8 cellular contexts compared by ENCODE assay signal in the genomic region with DNA sequence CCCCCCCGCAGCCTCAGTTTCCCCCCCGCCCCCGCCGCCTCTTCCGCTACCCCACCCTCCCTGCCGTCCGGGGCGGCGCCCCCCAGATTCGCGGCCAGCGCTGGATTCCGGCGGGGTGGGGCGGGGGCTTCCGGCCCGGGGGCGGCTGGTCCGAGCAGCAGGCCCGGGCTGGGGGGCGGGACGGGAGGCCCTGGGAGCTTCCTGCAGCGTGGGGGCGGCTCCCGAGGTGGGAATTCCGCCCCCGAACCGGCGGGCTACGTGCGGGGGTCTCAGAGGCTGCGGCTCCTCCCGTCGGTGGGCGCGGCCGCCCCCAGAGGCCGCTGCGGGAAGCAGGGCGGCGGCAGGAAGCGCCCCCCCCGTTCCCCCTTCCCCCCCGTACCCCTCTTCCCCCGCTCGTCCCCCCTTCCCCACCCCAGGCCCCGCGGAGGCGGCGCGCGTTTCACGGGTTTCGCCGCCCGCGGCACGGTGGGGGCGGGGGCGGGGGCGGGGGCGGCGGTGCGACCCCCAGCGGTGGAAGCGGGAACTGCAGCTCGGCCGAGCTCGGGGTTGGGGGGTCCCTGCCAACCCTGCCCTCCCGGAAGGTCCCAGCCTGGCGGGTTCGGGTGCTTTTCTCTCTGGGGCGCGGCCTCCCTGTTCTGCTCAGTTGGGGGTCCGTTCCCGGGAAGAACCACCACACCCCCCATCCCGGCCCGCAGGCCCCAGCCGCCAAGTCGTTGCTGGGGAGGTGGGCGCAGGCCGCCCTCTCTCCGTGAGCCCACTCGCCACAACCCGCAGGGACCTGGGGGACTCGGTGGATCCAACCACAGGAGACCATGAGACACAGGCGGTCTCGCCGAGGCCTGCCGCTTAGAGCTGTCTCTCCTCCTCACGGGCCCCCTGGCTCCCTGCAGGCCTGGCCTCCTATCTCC.
DNase-seq lines count a peak whose midpoint lies in the region; ATAC-seq and TF ChIP-seq lines count a peak whose summit lies in the region.

No MANE protein-coding gene starts in this region.

- H3K9me3 ChIP-seq in H9 (ENCODE audit: control insufficient read depth, low read depth, low read length): no peaks in the 10 kb centered on the region
- no peaks in the 10 kb centered on the region for H3K9me3 ChIP-seq in iPS DF 6.9 (ENCODE audit: control insufficient read depth, insufficient read depth, low read length)

- no peak overlapping the region for H2AFZ ChIP-seq in H9 (ENCODE audit: low read length)

- no peak overlapping the region for H2BK5ac ChIP-seq in H9 (ENCODE audit: insufficient read length, low read length)

- no peak overlapping the region for H3K9ac ChIP-seq in H9 (ENCODE audit: extremely low read depth, insufficient read length, low read length)

- H3K4me2 ChIP-seq in H9 (ENCODE audit: insufficient read depth, insufficient read length, low read length): no peak overlapping the region

- no peak overlapping the region; the same call in 1 of the 2 replicates for H2BK15ac ChIP-seq in H9 (ENCODE audit: low read depth, low read length)

- H3K23ac ChIP-seq in H9 (ENCODE audit: insufficient read length, low read depth, low read length): no peak overlapping the region

- in situ Hi-C loops in ACHN (cut with HindIII; ENCODE audit: low pct_ligation_motif_present, low pct_unique_long_range_greater_than_20kb, low sequenced_read_pairs): no loop called here

- peaks cover 1% of the 10 kb centered on the region; the same call in 1 of the 2 replicates for H3K27me3 Mint-ChIP-seq in H9 (ENCODE audit: low read depth)

- H3K27ac ChIP-seq in H9 (ENCODE audit: insufficient read length, low read depth, low read length) (no peak overlapping the region), iPS DF 6.9 (ENCODE audit: low read length) (no peak overlapping the region)

- H3K4me3 ChIP-seq in iPS DF 6.9 (ENCODE audit: low read length): peak overlapping the region; percentile 37; the same call in 1 of the 2 replicates

- no peak overlapping the region for H2AK5ac ChIP-seq in H9 (ENCODE audit: insufficient read length, low read length)

- H3K4ac ChIP-seq in H9 (ENCODE audit: low read depth, low read length): no peak overlapping the region

- no peaks in the 10 kb centered on the region for H3K79me1 ChIP-seq in H9 (ENCODE audit: insufficient read depth, low read depth, low read length, poor library complexity, severe bottlenecking)

- H4K91ac ChIP-seq in H9 (ENCODE audit: insufficient read length, low read depth, low read length): peak overlapping the region; percentile 63

- no peak overlapping the region for H3T11ph ChIP-seq in H9 (ENCODE audit: low read length)

- no peaks in the 10 kb centered on the region for H4K20me1 ChIP-seq in H9 (ENCODE audit: control insufficient read depth, insufficient read depth, insufficient read length)

- peak overlapping the region; percentile 25 for H2BK12ac ChIP-seq in H9 (ENCODE audit: insufficient read length, low read depth, low read length)

- H3K18ac ChIP-seq in H9 (ENCODE audit: insufficient read length, low read depth, low read length): peak overlapping the region; percentile 62

- no peaks in the 10 kb centered on the region for H3K27me3 ChIP-seq in H9 (ENCODE audit: insufficient read depth, low read length)
- no peaks in the 10 kb centered on the region for H3K27me3 ChIP-seq in iPS DF 6.9 (ENCODE audit: control insufficient read depth, insufficient read depth, low read length)

- peaks cover 4 to 23% of the 10 kb centered on the region in 2 experiments for H3K4me1 Mint-ChIP-seq in H9

- peak overlapping the region in 1 of 2 experiments; percentile 32; a peak in 3 of 5 replicates for H3K4me3 Mint-ChIP-seq in H9

- no peak overlapping the region for H4K5ac ChIP-seq in H9 (ENCODE audit: insufficient read length, low read depth, low read length)

- no CpG with 5 or more reads among the region's 91 CpGs for WGBS in H9 (ENCODE audit: extremely low coverage, insufficient read length, low lambda C conversion rate)
- WGBS in iPS DF 6.9 (ENCODE audit: insufficient coverage, insufficient read length): no CpG with 5 or more reads among the region's 91 CpGs

- TF ChIP-seq CTCF in H9 (conservative IDR thresholded peaks at IDR 0.05): peak; percentile 97

- no peak for ATAC-seq in GM18867 (IDR thresholded peaks at IDR 0.05; ENCODE audit: unreplicated experiment)

- no peak overlapping the region for H3K56ac ChIP-seq in H9 (ENCODE audit: insufficient read length, low read depth, low read length)

- H3K23me2 ChIP-seq in H9 (ENCODE audit: insufficient read length, low read depth, low read length, poor library complexity, severe bottlenecking): no peaks in the 10 kb centered on the region

- H3K14ac ChIP-seq in H9 (ENCODE audit: insufficient read depth, low read length): peak overlapping the region; percentile 43; the same call in 1 of the 2 replicates

- H3K4me1 ChIP-seq in H9 (ENCODE audit: insufficient read depth, low read length) (no peaks in the 10 kb centered on the region; the same call in 1 of the 2 replicates), iPS DF 6.9 (ENCODE audit: control insufficient read depth, insufficient read depth, low read length) (peaks cover 20% of the 10 kb centered on the region)

- H3K36me3 Mint-ChIP-seq in H9 (ENCODE audit: insufficient read depth in 1 of 3, low read depth in 3 of 3): no peaks in the 10 kb centered on the region

- no peaks in the 10 kb centered on the region for H3K9me3 Mint-ChIP-seq in H9

- H4K8ac ChIP-seq in H9 (replicated peaks; ENCODE audit: insufficient read length, low read depth, low read length): no peak overlapping the region

- no peak overlapping the region for H3K27ac Mint-ChIP-seq in H9

- H2BK20ac ChIP-seq in H9 (ENCODE audit: low read depth, low read length, poor library complexity, severe bottlenecking): no peak overlapping the region

- H2BK120ac ChIP-seq in H9 (ENCODE audit: low read depth, low read length, poor library complexity, severe bottlenecking): no peak overlapping the region

- no peaks in the 10 kb centered on the region for H3K36me3 ChIP-seq in iPS DF 6.9 (ENCODE audit: control insufficient read depth, insufficient read depth, low read length)

- peak; percentile 68 for DNase-seq in ACHN
- DNase-seq in H9: peak; percentile 61
- DNase-seq in T follicular helper cell (ENCODE audit: low read depth): peak; percentile 47
- peak; percentile 54 for DNase-seq in amniotic epithelial cell (ENCODE audit: low read depth)
- no peak for DNase-seq in iPS DF 6.9 (ENCODE audit: low read depth, low spot score)
- peak; percentile 54 for DNase-seq in stimulated activated CD4-positive, alpha-beta T cell treated with anti-CD3 and anti-CD28 coated beads, Interleukin-15, amount 100 ng/mL, for 24 hours
- DNase-seq in NCI-H1092 (lab: John Stamatoyannopoulos, UW): no peak

- H3K79me2 ChIP-seq in H9 (ENCODE audit: insufficient read depth, low read length): no peaks in the 10 kb centered on the region

Comparison
In these comparisons a context has a peak if more than half of its experiments do, and no peak if none do; other contexts are left out.
1. DNase-seq: peak in ACHN (single experiment), H9 (single experiment), T follicular helper cell (single experiment), amniotic epithelial cell (single experiment) and stimulated activated CD4-positive, alpha-beta T cell treated with anti-CD3 and anti-CD28 coated beads, Interleukin-15, amount 100 ng/mL, for 24 hours (single experiment); none in iPS DF 6.9 (single experiment) and NCI-H1092 (single experiment).